ENCODE assay signal across 16 cellular contexts in genomic region chr9:30507166-30507565, GRCh38.
A peak's percentile ranks its signal among the peaks of the same experiment; 100 is the strongest.
DNase-seq lines count a peak whose midpoint lies in the region; ATAC-seq and TF ChIP-seq lines count a peak whose summit lies in the region.
"Had no signal": no experiment of that assay in that cellular context is flagged by ENCODE, and none has a peak within 500 bp of the region (broad histone marks: within the 10 kb centered on the region; RNA-seq: fewer than 3 reads in every experiment).

No MANE protein-coding gene starts in this region.

- peak overlapping the region in 1 of 2 experiments; percentile 86; a peak in 2 of 4 replicates for H3K27ac ChIP-seq in SK-N-SH (ENCODE audit: low read depth in 2 of 2, low read length in 1 of 2)
- H3K27ac ChIP-seq: 22Rv1, BLaER1, GM23248 had no signal

- WGBS in SK-N-SH (ENCODE audit: low lambda C conversion rate): 85% methylated on average over 2 of the region's 2 CpGs
- WGBS in lower leg skin, 2 donors: 61 to 73% methylated on average over 2 of the region's 2 CpGs

- no peaks in the 10 kb centered on the region for H3K79me2 ChIP-seq in SK-N-SH (ENCODE audit: insufficient read depth)

- H4K20me1 ChIP-seq in SK-N-SH (ENCODE audit: insufficient read depth): no peaks in the 10 kb centered on the region
- H4K20me1 ChIP-seq: BLaER1 had no signal

- CTCF ChIA-PET in SK-N-SH (lab: Yijun Ruan, JAX): no interaction called here

- no peaks in the 10 kb centered on the region for H3K36me3 ChIP-seq in SK-N-SH (replicated peaks in 1 of 2; ENCODE audit: control insufficient read depth in 1 of 2, insufficient read depth in 2 of 2, low read length in 1 of 2)
- H3K36me3 ChIP-seq: BLaER1 had no signal

- no peak for TF ChIP-seq EP300 in SK-N-SH (IDR thresholded peaks at IDR 0.05; ENCODE audit: borderline replicate concordance in 1 of 2, low read depth in 1 of 2, low read length in 1 of 2)

- no peak for TF ChIP-seq RAD21 in SK-N-SH (IDR thresholded peaks at IDR 0.05; ENCODE audit: low read length)

- no peak overlapping the region for H3K9ac ChIP-seq in SK-N-SH
- H3K9ac ChIP-seq: BLaER1, GM23248 had no signal

- H3K4me3 ChIP-seq in SK-N-SH (ENCODE audit: low read depth in 2 of 2, low read length in 1 of 2) (no peak overlapping the region), lower leg skin (ENCODE audit: low read depth, poor library complexity, severe bottlenecking) (no peak overlapping the region)
- H3K4me3 ChIP-seq: BLaER1, GM23248 had no signal

- H3K4me1 ChIP-seq in SK-N-SH (ENCODE audit: control insufficient read depth in 1 of 2, insufficient read depth in 2 of 2, low read depth in 1 of 2, low read length in 1 of 2): peaks cover 4 to 5% of the 10 kb centered on the region in 2 experiments; a peak in 2 of 4 replicates
- H3K4me1 ChIP-seq: BLaER1, Caco-2 had no signal

- peak overlapping the region; percentile 37; the same call in 1 of the 2 replicates for H2AFZ ChIP-seq in SK-N-SH (ENCODE audit: low read depth)
- H2AFZ ChIP-seq: GM23248 had no signal

- H3F3A ChIP-seq in SK-N-SH (replicated peaks; ENCODE audit: insufficient read depth): peaks cover 35% of the 10 kb centered on the region

- H3K27me3 ChIP-seq in SK-N-SH (ENCODE audit: insufficient read depth): no peaks in the 10 kb centered on the region
- H3K27me3 ChIP-seq: BLaER1 had no signal

- ATAC-seq in SK-N-SH treated with all-trans-retinoic acid at 6 μM for 48 hours (no peak), HG03354 (IDR thresholded peaks at IDR 0.05; ENCODE audit: poor library complexity, severe bottlenecking, unreplicated experiment) (no peak)

- TF ChIP-seq CTCF in SK-N-SH (IDR thresholded peaks at IDR 0.05): no peak
- TF ChIP-seq CTCF in lower leg skin (IDR thresholded peaks at IDR 0.05): no peak

- no peaks in the 10 kb centered on the region for H3K9me3 ChIP-seq in SK-N-SH
- H3K9me3 ChIP-seq: BLaER1, Caco-2 had no signal

- H3K4me2 ChIP-seq in SK-N-SH: no peak overlapping the region
- H3K4me2 ChIP-seq: BLaER1 had no signal

- DNase-seq in SK-N-SH (no peak), inferior parietal cortex (ENCODE audit: extremely low spot score) (peak; percentile 66), putamen (ENCODE audit: low spot score) (peak; percentile 79), NCI-H1436 (lab: John Stamatoyannopoulos, UW) (no peak), lower leg skin (ENCODE audit: low spot score in 2 of 2) (no peak)
- DNase-seq: Caco-2; CD8-positive, alpha-beta memory T cell; DND-41; GDM1; GM23248; H7; IMR-90 had no signal

- no peaks in the 10 kb centered on the region for H3K9me2 ChIP-seq in SK-N-SH

- no peak for TF ChIP-seq POLR2A in lower leg skin (IDR thresholded peaks at IDR 0.05)

- intact Hi-C loops in lower leg skin (cut with DNase I; ENCODE audit: low total_unique reads): no loop called here

- POLR2A ChIA-PET in SK-N-SH (lab: Yijun Ruan, JAX): no interaction called here

TF ChIP-seq in SK-N-SH, 30 proteins besides CTCF, POLR2A, EP300 and RAD21:
- TF ChIP-seq FOXJ3 (CRISPR knock-in tag; IDR thresholded peaks at IDR 0.05): no peak
- TF ChIP-seq IRF3 (IDR thresholded peaks at IDR 0.05; ENCODE audit: low read depth, low read length): no peak
- no peak for TF ChIP-seq USF1 (IDR thresholded peaks at IDR 0.05; ENCODE audit: borderline replicate concordance, low read depth)
- TF ChIP-seq MXI1 (IDR thresholded peaks at IDR 0.05; ENCODE audit: low read depth, low read length): no peak
- TF ChIP-seq ELF1 (IDR thresholded peaks at IDR 0.05): no peak

TF ChIP-seq in SK-N-SH treated with all-trans-retinoic acid at 6 μM for 48 hours, 23 proteins besides CTCF, POLR2A, EP300 and RAD21:
- TF ChIP-seq RARB (CRISPR knock-in tag; IDR thresholded peaks at IDR 0.05) (no peak), CREB5 (CRISPR knock-in tag; IDR thresholded peaks at IDR 0.05; ENCODE audit: low read depth) (no peak), ESRRG (CRISPR knock-in tag; IDR thresholded peaks at IDR 0.05) (no peak), TSHZ2 (CRISPR knock-in tag; IDR thresholded peaks at IDR 0.05) (no peak), ZNF70 (CRISPR knock-in tag; IDR thresholded peaks at IDR 0.05) (no peak), SNAI2 (CRISPR knock-in tag; IDR thresholded peaks at IDR 0.05) (no peak)

Comparison
In these comparisons a context has a peak if more than half of its experiments do, and no peak if none do; other contexts are left out.
1. DNase-seq: peak in inferior parietal cortex (single experiment) and putamen (single experiment); none in SK-N-SH (single experiment), NCI-H1436 (single experiment) and lower leg skin (0 of 2).